In genomic region chr6:54244430-54244829, GRCh38 we compare ENCODE assay signal across 9 cellular contexts.
DNase-seq lines count a peak whose midpoint lies in the region; ATAC-seq and TF ChIP-seq lines count a peak whose summit lies in the region.
"Had no signal": no experiment of that assay in that cellular context is flagged by ENCODE, and none has a peak within 500 bp of the region (broad histone marks: within the 10 kb centered on the region; RNA-seq: fewer than 3 reads in every experiment).

No MANE protein-coding gene starts in this region.

- H3K36me3 ChIP-seq in heart right ventricle, result no peaks in the 10 kb centered on the region
- no peaks in the 10 kb centered on the region for H3K36me3 ChIP-seq in Peyer's patch

- peaks cover 0 to 18% (median 0%) of the 10 kb centered on the region in 9 donors for H3K4me1 ChIP-seq in heart right ventricle
- H3K4me1 ChIP-seq in Peyer's patch, result no peaks in the 10 kb centered on the region

- TF ChIP-seq CTCF in heart right ventricle (IDR thresholded peaks at IDR 0.05) (peak in 7 of 9 donors; percentile 39 to 60 (median 49)), Peyer's patch (IDR thresholded peaks at IDR 0.05) (peak in 5 of 6 experiments; percentile 30 to 62 (median 56)), foreskin fibroblast (IDR thresholded peaks at IDR 0.05; ENCODE audit: low read depth, low read length) (peak; percentile 56)

- H3K27ac ChIP-seq in heart right ventricle (peak overlapping the region in 1 of 10 donors; percentile 37), Peyer's patch (no peak overlapping the region)
- H3K27ac ChIP-seq: SK-N-MC had no signal

- H3K4me3 ChIP-seq in heart right ventricle (no peak overlapping the region), Peyer's patch (no peak overlapping the region), foreskin fibroblast (ENCODE audit: low read depth in 1 of 2, low read length in 2 of 2) (no peak overlapping the region)
- H3K4me3 ChIP-seq: SK-N-MC had no signal

- peak in 2 of 8 donors; percentile 54 to 57 for ATAC-seq in heart right ventricle
- ATAC-seq in left cardiac atrium, result no peak
- no peak for ATAC-seq in GM18519 (IDR thresholded peaks at IDR 0.05; ENCODE audit: low FRiP score, unreplicated experiment)
- no peak for ATAC-seq in GM18909 (IDR thresholded peaks at IDR 0.05; ENCODE audit: poor library complexity, unreplicated experiment)
- no peak for ATAC-seq in activated CD4-positive, CD25-positive, alpha-beta regulatory T cell treated with anti-CD3 and anti-CD28 coated beads, Interleukin-2, amount 50 U/mL, for 24 hours
- no peak for ATAC-seq in HG02798 (IDR thresholded peaks at IDR 0.05; ENCODE audit: poor library complexity, unreplicated experiment)

- DNase-seq in heart right ventricle, result no peak
- no peak for DNase-seq in left cardiac atrium
- no peak for DNase-seq in Peyer's patch
- peak; percentile 14 to 62 for DNase-seq in foreskin fibroblast

- TF ChIP-seq POLR2A in Peyer's patch (IDR thresholded peaks at IDR 0.05), result no peak

- H3K27me3 ChIP-seq in heart right ventricle (no peaks in the 10 kb centered on the region), Peyer's patch (no peaks in the 10 kb centered on the region)

- intact Hi-C loops in heart right ventricle (cut with DNase I) (no loop called here), left cardiac atrium (cut with DNase I) (no loop called here)

- H3K9me3 ChIP-seq in heart right ventricle, result no peaks in the 10 kb centered on the region
- no peaks in the 10 kb centered on the region for H3K9me3 ChIP-seq in Peyer's patch

- 58 to 65% methylated on average over 1 of the region's 1 CpG for WGBS in heart right ventricle, 2 donors

Comparison
In these comparisons a context has a peak if more than half of its experiments do, and no peak if none do; other contexts are left out.
1. DNase-seq: peak in foreskin fibroblast (2 of 2); none in heart right ventricle (0 of 2), left cardiac atrium (single experiment) and Peyer's patch (0 of 3).
2. Peak in every context shown above with its lines, with median percentiles within 50 percentile points of each other: CTCF ChIP-seq.